8 cellular contexts compared by ENCODE assay signal in the genomic region with DNA sequence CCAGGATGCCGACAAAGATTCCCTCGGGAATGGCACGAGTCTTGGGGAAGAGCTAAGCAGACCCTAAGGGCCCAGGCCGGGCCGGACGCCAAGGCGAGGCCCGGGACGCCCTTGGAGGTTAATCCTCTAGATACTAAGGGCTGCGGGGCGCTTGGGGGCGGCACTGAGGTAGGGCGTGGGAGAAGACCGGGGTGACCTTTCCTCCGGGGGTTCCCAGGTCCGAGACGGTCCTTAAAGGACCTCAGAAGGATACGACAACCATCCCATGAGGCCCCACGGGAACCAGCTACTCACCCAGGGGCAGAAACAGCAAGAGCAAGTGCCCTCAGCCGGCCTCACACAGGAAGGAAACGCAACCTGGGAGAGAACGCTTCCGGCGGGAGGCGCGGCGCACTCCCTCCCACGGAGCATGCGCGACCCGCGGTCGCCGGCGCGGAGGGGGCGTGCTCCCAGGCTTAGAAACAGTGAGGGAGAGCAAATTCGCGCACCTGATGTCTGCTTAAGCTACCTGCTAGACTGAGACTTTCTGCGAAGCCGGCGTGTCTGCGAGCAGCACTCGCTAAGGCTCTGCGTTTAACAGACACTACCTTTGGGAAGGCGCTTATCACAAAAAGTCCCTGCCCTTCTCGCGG. TPM values are rescaled to one million over a fixed set of nuclear protein-coding genes. Genes with fewer than 3 reads are reported as not detected.
DNase-seq lines count a peak whose midpoint lies in the region; FAIRE-seq and TF ChIP-seq lines count a peak whose summit lies in the region.

A gene with protein sequence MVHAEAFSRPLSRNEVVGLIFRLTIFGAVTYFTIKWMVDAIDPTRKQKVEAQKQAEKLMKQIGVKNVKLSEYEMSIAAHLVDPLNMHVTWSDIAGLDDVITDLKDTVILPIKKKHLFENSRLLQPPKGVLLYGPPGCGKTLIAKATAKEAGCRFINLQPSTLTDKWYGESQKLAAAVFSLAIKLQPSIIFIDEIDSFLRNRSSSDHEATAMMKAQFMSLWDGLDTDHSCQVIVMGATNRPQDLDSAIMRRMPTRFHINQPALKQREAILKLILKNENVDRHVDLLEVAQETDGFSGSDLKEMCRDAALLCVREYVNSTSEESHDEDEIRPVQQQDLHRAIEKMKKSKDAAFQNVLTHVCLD (minus strand): TSS at position 354 of the 632 bp plus-strand sequence. CDS start 3,627 bp downstream, outside the sequence.

- H3K4ac ChIP-seq in neuronal stem cell (ENCODE audit: low read length) = no peak within 1 kb of the TSS

- H3K27me3 ChIP-seq in Loucy (ENCODE audit: insufficient read depth, low read length, poor library complexity, severe bottlenecking) (peaks cover 5% of the 10 kb centered on the region), neuronal stem cell (ENCODE audit: control insufficient read depth in 3 of 3, insufficient read depth in 3 of 3, low read depth in 1 of 3, low read length in 3 of 3) (no peaks in the 10 kb centered on the region)

- no peak within 1 kb of the TSS for H2BK15ac ChIP-seq in neuronal stem cell (ENCODE audit: low read length)

- H3K4me2 ChIP-seq in Loucy (ENCODE audit: low read depth, low read length, poor library complexity, severe bottlenecking) = peak within 1 kb of the TSS; percentile 83
- peak within 1 kb of the TSS; percentile 67 for H3K4me2 ChIP-seq in neuronal stem cell (ENCODE audit: insufficient read depth, low read length, poor library complexity, severe bottlenecking)

- no peak within 1 kb of the TSS for H2BK120ac ChIP-seq in neuronal stem cell (ENCODE audit: low read depth, low read length)

- WGBS in neuronal stem cell (ENCODE audit: extremely low coverage in 2 of 2, insufficient read length in 2 of 2, insufficient replicate concordance in 1 of 2), 2 donors = no CpG with 5 or more reads among the region's 48 CpGs

- H3K4me1 ChIP-seq in Loucy (ENCODE audit: insufficient read depth, low read length, poor library complexity, severe bottlenecking) (peaks cover 42% of the 10 kb centered on the region), neuronal stem cell (ENCODE audit: control insufficient read depth in 2 of 2, insufficient read depth in 1 of 2, low read depth in 1 of 2, low read length in 2 of 2) (peaks cover 2 to 4% of the 10 kb centered on the region in 2 donors)

- DNase-seq in ELR (ENCODE audit: low read depth) (peak; percentile 88), H54 (ENCODE audit: insufficient read length, low spot score) (peak; percentile 92), SHP77 treated with DMSO at 0.1 percent for 48 hours (lab: John Stamatoyannopoulos, UW) (peak; percentile 36), foreskin melanocyte (peak; percentile 84), neuronal stem cell (ENCODE audit: low spot score) (peak; percentile 78), substantia nigra (lab: John Stamatoyannopoulos, UW) (peak; percentile 6 to 89 (median 72))
- peak; percentile 81 for DNase-seq in activated gamma-delta T cell treated with anti-CD3 and anti-CD28 coated beads, Interleukin-2, amount 50 U/mL, for 16 hours (ENCODE audit: low read depth)

- H3K9ac ChIP-seq in Loucy (ENCODE audit: low read depth, low read length, poor library complexity, severe bottlenecking) (peak within 1 kb of the TSS; percentile 95), neuronal stem cell (ENCODE audit: low read depth, low read length, poor library complexity) (peak within 1 kb of the TSS; percentile 71)

- peak within 1 kb of the TSS; percentile 90 for H3K4me3 ChIP-seq in Loucy (ENCODE audit: low read length, poor library complexity, severe bottlenecking)
- peak within 1 kb of the TSS; percentile 80 to 91 for H3K4me3 ChIP-seq in neuronal stem cell (ENCODE audit: low read length in 2 of 2)

- peak within 1 kb of the TSS; percentile 32 for H3K23ac ChIP-seq in neuronal stem cell (ENCODE audit: low read depth, low read length, poor library complexity)

- H2BK12ac ChIP-seq in neuronal stem cell (ENCODE audit: low read length) = no peak within 1 kb of the TSS

- H3K9me2 ChIP-seq in Loucy (replicated peaks; ENCODE audit: low read depth, low read length) = no peaks in the 10 kb centered on the region

- H3K36me3 ChIP-seq in Loucy (ENCODE audit: insufficient read depth, low read length) (no peaks in the 10 kb centered on the region), neuronal stem cell (replicated peaks in 1 of 2; ENCODE audit: control insufficient read depth in 2 of 2, insufficient read depth in 2 of 2, low read length in 2 of 2) (peaks cover 0 to 15% of the 10 kb centered on the region in 2 donors)

- no peaks in the 10 kb centered on the region for H3F3A ChIP-seq in Loucy (ENCODE audit: low read depth)

- H2AK5ac ChIP-seq in neuronal stem cell (ENCODE audit: low read depth, low read length) = no peak within 1 kb of the TSS

- H2AFZ ChIP-seq in Loucy (ENCODE audit: low read length) (peak within 1 kb of the TSS; percentile 97), neuronal stem cell (ENCODE audit: low read length) (peak within 1 kb of the TSS; percentile 95)

- H3K14ac ChIP-seq in neuronal stem cell (ENCODE audit: low read length) = no peak within 1 kb of the TSS

- H4K91ac ChIP-seq in neuronal stem cell (ENCODE audit: low read depth, low read length, poor library complexity) = no peak within 1 kb of the TSS

- peak; percentile 97 for FAIRE-seq in H54 (lab: Jason Lieb, UNC)

- no peak within 1 kb of the TSS for H2BK5ac ChIP-seq in neuronal stem cell (ENCODE audit: low read length)

- peak; percentile 14; the same call in 1 of the 2 replicates for TF ChIP-seq CTCF in Loucy (conservative IDR thresholded peaks at IDR 0.05; ENCODE audit: low read length)

- H3K9me3 ChIP-seq in Loucy (ENCODE audit: insufficient read depth, low read depth, low read length) = no peaks in the 10 kb centered on the region
- peaks cover 0 to 4% of the 10 kb centered on the region in 2 donors for H3K9me3 ChIP-seq in neuronal stem cell (replicated peaks in 1 of 2; ENCODE audit: control insufficient read depth in 2 of 2, insufficient read depth in 1 of 2, low read depth in 1 of 2, low read length in 2 of 2)

- peaks cover 50% of the 10 kb centered on the region for H3K79me2 ChIP-seq in Loucy (ENCODE audit: insufficient read depth, low read length)

- TF ChIP-seq POLR2A in H54 (IDR thresholded peaks at IDR 0.05; ENCODE audit: low read depth, low read length) = peak; percentile 72

- peaks cover 47% of the 10 kb centered on the region for H4K20me1 ChIP-seq in Loucy (ENCODE audit: insufficient read depth, low read length, poor library complexity, severe bottlenecking)

- peak within 1 kb of the TSS; percentile 83 for H3K27ac ChIP-seq in neuronal stem cell (replicated peaks; ENCODE audit: low read length)
- peak within 1 kb of the TSS; percentile 71 for H3K27ac ChIP-seq in substantia nigra (ENCODE audit: low read depth, low read length, poor library complexity, severe bottlenecking)

- peak within 1 kb of the TSS; percentile 82 for H3K18ac ChIP-seq in neuronal stem cell (ENCODE audit: low read length)

- H3K79me1 ChIP-seq in neuronal stem cell (ENCODE audit: low read depth, low read length) = no peaks in the 10 kb centered on the region

- no peak within 1 kb of the TSS for H4K8ac ChIP-seq in neuronal stem cell (ENCODE audit: low read depth, low read length)

RNA-seq across cellular contexts. Expression of the gene that starts here (rescaled TPM):
- 32.9 TPM for polyA plus RNA-seq in neuronal stem cell (2013, experiment 1 of 2)
- 32.5 TPM for polyA plus RNA-seq in neuronal stem cell (2013, experiment 2 of 2)

Comparison
In these comparisons a context has a peak if more than half of its experiments do, and no peak if none do; other contexts are left out.
1. Peak in every context shown above with its lines: DNase-seq, H3K4me3 ChIP-seq and H3K27ac ChIP-seq.
2. DNase-seq: peak in every context shown above with its lines; median percentile 92 in H54; 88 in ELR; 84 in foreskin melanocyte; 81 in activated gamma-delta T cell treated with anti-CD3 and anti-CD28 coated beads, Interleukin-2, amount 50 U/mL, for 16 hours; 78 in neuronal stem cell; 72 in substantia nigra; 36 in SHP77 treated with DMSO at 0.1 percent for 48 hours.